8 cellular contexts compared by ENCODE assay signal in the genomic region with DNA sequence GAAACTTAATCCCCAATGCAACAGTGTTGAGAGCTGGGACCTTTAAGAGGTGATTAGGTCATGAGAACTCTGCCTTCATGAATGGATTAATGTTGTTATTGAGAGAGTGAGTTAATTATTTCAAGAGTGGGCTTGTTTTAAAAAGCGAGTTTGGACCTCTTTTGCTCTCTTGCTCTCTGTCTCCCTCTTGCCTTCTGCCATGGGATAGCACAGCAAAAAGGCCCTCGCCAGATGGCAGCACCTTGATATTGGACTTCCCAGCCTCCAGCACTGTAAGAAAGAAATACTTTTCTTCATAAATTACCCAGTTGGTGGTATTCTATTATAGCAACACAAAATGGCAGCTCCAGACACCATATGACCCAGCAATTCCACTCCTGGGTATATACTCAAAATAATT. TPM values are rescaled to one million over a fixed set of nuclear protein-coding genes. Genes with fewer than 3 reads are reported as not detected.
DNase-seq lines count a peak whose midpoint lies in the region; ATAC-seq lines count a peak whose summit lies in the region.

No MANE protein-coding gene starts in this region.

- H3K36me3 Mint-ChIP-seq in activated CD4-positive, alpha-beta memory T cell treated with anti-CD3 and anti-CD28 coated beads for 36 hours, result no peaks in the 10 kb centered on the region

- POLR2A ChIA-PET in activated CD4-positive, alpha-beta memory T cell treated with anti-CD3 and anti-CD28 coated beads for 36 hours (lab: Charles Lee), result no interaction called here

- H3K9me2 ChIP-seq in Karpas-422 (replicated peaks; ENCODE audit: insufficient read depth, low read length), result no peaks in the 10 kb centered on the region

- ATAC-seq in GM19452 (IDR thresholded peaks at IDR 0.05; ENCODE audit: unreplicated experiment) (no peak), left lobe of liver (no peak), HG02970 (IDR thresholded peaks at IDR 0.05; ENCODE audit: low FRiP score, unreplicated experiment) (no peak)

- no peaks in the 10 kb centered on the region for H3K27me3 Mint-ChIP-seq in activated CD4-positive, alpha-beta memory T cell treated with anti-CD3 and anti-CD28 coated beads for 36 hours

- no peaks in the 10 kb centered on the region for H3K9me3 ChIP-seq in Karpas-422 (ENCODE audit: low read length)

- H3K4me2 ChIP-seq in Karpas-422 (ENCODE audit: low read depth, low read length, poor library complexity, severe bottlenecking), result no peak overlapping the region

- H3K36me3 ChIP-seq in Karpas-422 (ENCODE audit: insufficient read depth, low read length), result no peaks in the 10 kb centered on the region

- no peaks in the 10 kb centered on the region for H3K79me2 ChIP-seq in Karpas-422 (ENCODE audit: low read length)

- H3K4me3 ChIP-seq in Karpas-422 (ENCODE audit: low read length), result no peak overlapping the region

- H3K27ac Mint-ChIP-seq in activated CD4-positive, alpha-beta memory T cell treated with anti-CD3 and anti-CD28 coated beads for 36 hours, result no peak overlapping the region

- H3K27me3 ChIP-seq in Karpas-422 (ENCODE audit: low read length), result no peaks in the 10 kb centered on the region

- H3K4me1 ChIP-seq in Karpas-422 (ENCODE audit: low read length), result peaks cover 5% of the 10 kb centered on the region

- H3K4me3 Mint-ChIP-seq in activated CD4-positive, alpha-beta memory T cell treated with anti-CD3 and anti-CD28 coated beads for 36 hours, result no peak overlapping the region

- intact Hi-C loops in activated CD4-positive, alpha-beta memory T cell treated with anti-CD3 and anti-CD28 coated beads for 36 hours (cut with micrococcal nuclease), result loop anchor here (1.0 kb wide), 1 partner anchor 221 kb away; no protein-coding TSS in a partner anchor

- H3K4me1 Mint-ChIP-seq in activated CD4-positive, alpha-beta memory T cell treated with anti-CD3 and anti-CD28 coated beads for 36 hours (ENCODE audit: low read depth), result peaks cover 16% of the 10 kb centered on the region

- H3K27ac ChIP-seq in Karpas-422 (ENCODE audit: low read length), result no peak overlapping the region

- H3K9ac ChIP-seq in Karpas-422 (ENCODE audit: low read length), result no peak overlapping the region

- H4K20me1 ChIP-seq in Karpas-422 (ENCODE audit: insufficient read depth, low read depth, low read length), result no peaks in the 10 kb centered on the region

- H2AFZ ChIP-seq in Karpas-422 (ENCODE audit: low read length), result peak overlapping the region; percentile 66; the same call in 1 of the 2 replicates

- DNase-seq in DMS114 treated with DMSO at 0.1 percent for 48 hours (lab: John Stamatoyannopoulos, UW; ENCODE audit: unreplicated experiment), result peak; percentile 14
- peak; percentile 84 for DNase-seq in Karpas-422
- DNase-seq in activated CD4-positive, alpha-beta memory T cell treated with anti-CD3 and anti-CD28 coated beads for 36 hours, result peak; percentile 59
- peak; percentile 26 for DNase-seq in left kidney (ENCODE audit: low read depth, low spot score)
- no peak for DNase-seq in left lobe of liver (ENCODE audit: low spot score)
- no peak for DNase-seq in GM19238 (ENCODE audit: insufficient read length, low spot score)

- CTCF ChIA-PET in activated CD4-positive, alpha-beta memory T cell treated with anti-CD3 and anti-CD28 coated beads for 36 hours (lab: Charles Lee), result interaction anchor here (0.5 to 3.0 kb wide), 9 partner anchors 10 to 220 kb away, joined by 3 to 10 read pairs (median 3); no protein-coding TSS in a partner anchor

- no peaks in the 10 kb centered on the region for H3K9me3 Mint-ChIP-seq in activated CD4-positive, alpha-beta memory T cell treated with anti-CD3 and anti-CD28 coated beads for 36 hours

RNA-seq across cellular contexts. Expression of a gene that starts 7.0 kb away (rescaled TPM):
- total RNA-seq in Karpas-422 (2014; rRNA removed; shearing (Covaris generic); ENCODE audit: low replicate concordance), result 42.0 and 86.1 TPM in 2 replicates
- 10 to 100 TPM; 62.5 to 65.5 TPM for total RNA-seq in activated CD4-positive, alpha-beta memory T cell treated with anti-CD3 and anti-CD28 coated beads for 36 hours
- 41.0 TPM for total RNA-seq in left lobe of liver

RNA-seq across cellular contexts. Expression of a gene that starts 49.5 kb away (rescaled TPM):
- total RNA-seq in Karpas-422 (2014; rRNA removed; shearing (Covaris generic); ENCODE audit: low replicate concordance), result not detected in 2 replicates
- total RNA-seq in activated CD4-positive, alpha-beta memory T cell treated with anti-CD3 and anti-CD28 coated beads for 36 hours, result not detected
- not detected for total RNA-seq in left lobe of liver

Comparison
In these comparisons a context has a peak if more than half of its experiments do, and no peak if none do; other contexts are left out.
1. DNase-seq: peak in DMS114 treated with DMSO at 0.1 percent for 48 hours (single experiment), Karpas-422 (single experiment), activated CD4-positive, alpha-beta memory T cell treated with anti-CD3 and anti-CD28 coated beads for 36 hours (single experiment) and left kidney (single experiment); none in left lobe of liver (single experiment) and GM19238 (single experiment).